Comparison of ENCODE assay signal across 14 cellular contexts in genomic region chr2:28160986-28161425, GRCh38.
A peak's percentile ranks its signal among the peaks of the same experiment; 100 is the strongest.
DNase-seq lines count a peak whose midpoint lies in the region; ATAC-seq, FAIRE-seq and TF ChIP-seq lines count a peak whose summit lies in the region.
"Had no signal": no experiment of that assay in that cellular context is flagged by ENCODE, and none has a peak within 500 bp of the region (broad histone marks: within the 10 kb centered on the region; RNA-seq: fewer than 3 reads in every experiment).

No MANE protein-coding gene starts in this region.

- H3K27ac ChIP-seq in GM23248 (peak overlapping the region; percentile 48), hepatocyte (peak overlapping the region; percentile 31)
- H3K27ac ChIP-seq: neutrophil had no signal

- no peaks in the 10 kb centered on the region for H3K36me3 ChIP-seq in GM23248 (ENCODE audit: low read depth)
- no peaks in the 10 kb centered on the region for H3K36me3 ChIP-seq in hepatocyte (replicated peaks; ENCODE audit: insufficient read depth, low read depth)
- H3K36me3 ChIP-seq: neutrophil had no signal

- no peaks in the 10 kb centered on the region for H3K9me3 ChIP-seq in GM23248 (ENCODE audit: low read depth)
- H3K9me3 ChIP-seq in hepatocyte (ENCODE audit: low read depth) = peaks cover 5% of the 10 kb centered on the region

- TF ChIP-seq CTCF in hepatocyte (IDR thresholded peaks at IDR 0.05; ENCODE audit: poor library complexity) (no peak), D721Med (IDR thresholded peaks at IDR 0.05; ENCODE audit: insufficient read depth, missing control alignments) (no peak)

- 31 to 34% methylated on average over 3 of the region's 3 CpGs for whole genome bisulfite sequencing in GM23248 (ENCODE audit: low coverage in 1 of 2, low lambda C conversion rate in 2 of 2, missing lambda C conversion rate in 2 of 2), 2 experiments
- WGBS in hepatocyte (ENCODE audit: low lambda C conversion rate, missing lambda C conversion rate) = 48% methylated on average over 3 of the region's 3 CpGs

- H3K4me1 ChIP-seq in GM23248 (ENCODE audit: insufficient read depth) = peaks cover 27% of the 10 kb centered on the region
- peaks cover 23% of the 10 kb centered on the region for H3K4me1 ChIP-seq in hepatocyte (ENCODE audit: insufficient read depth)

- H3K4me3 ChIP-seq in GM23248 (no peak overlapping the region), hepatocyte (no peak overlapping the region)

- H3K9me2 ChIP-seq in GM23248 (ENCODE audit: insufficient read depth) = no peaks in the 10 kb centered on the region
- H3K9me2 ChIP-seq in hepatocyte (replicated peaks; ENCODE audit: insufficient read depth) = no peaks in the 10 kb centered on the region

- no peaks in the 10 kb centered on the region for H3K79me2 ChIP-seq in GM23248 (ENCODE audit: insufficient read depth)
- H3K79me2 ChIP-seq in hepatocyte = no peaks in the 10 kb centered on the region

- no peak for ATAC-seq in HG03342 (IDR thresholded peaks at IDR 0.05; ENCODE audit: unreplicated experiment)

- no peaks in the 10 kb centered on the region for H3K27me3 ChIP-seq in GM23248 (replicated peaks; ENCODE audit: insufficient read depth)
- no peaks in the 10 kb centered on the region for H3K27me3 ChIP-seq in hepatocyte
- H3K27me3 ChIP-seq: neutrophil had no signal

- peaks cover 18% of the 10 kb centered on the region; the same call in 1 of the 2 replicates for H3F3A ChIP-seq in GM23248 (ENCODE audit: insufficient read depth)

- H3K4me2 ChIP-seq in GM23248 (ENCODE audit: unreplicated experiment) (peak overlapping the region; percentile 14), hepatocyte (no peak overlapping the region)

- in situ Hi-C loops in GM23248 (cut with MboI) = no loop called here

- no peaks in the 10 kb centered on the region for H4K20me1 ChIP-seq in GM23248 (ENCODE audit: insufficient read depth)
- H4K20me1 ChIP-seq in hepatocyte (ENCODE audit: insufficient read depth, poor library complexity, severe bottlenecking) = no peaks in the 10 kb centered on the region

- intact Hi-C loops in head of caudate nucleus (cut with DNase I) = no loop called here

- DNase-seq in GM23248 = peak; percentile 77
- peak; percentile 96 for DNase-seq in amniotic epithelial cell (ENCODE audit: low read depth)
- DNase-seq in hepatocyte (ENCODE audit: low spot score) = no peak
- DNase-seq in stromal cell of bone marrow (ENCODE audit: low read depth) = peak; percentile 84
- no peak for DNase-seq in head of caudate nucleus
- DNase-seq in D721Med (ENCODE audit: insufficient read length, low spot score) = no peak
- DNase-seq in OCI-M2 (lab: John Stamatoyannopoulos, UW; ENCODE audit: unreplicated experiment) = no peak
- DNase-seq: activated CD4-positive, alpha-beta memory T cell treated with anti-CD3 and anti-CD28 coated beads, Interleukin-2, amount 10 ng/mL, durations not matched to agents 7 days and 5 days; effector CD8-positive, alpha-beta T cell; immature natural killer cell; stimulated activated CD4-positive, alpha-beta T cell treated with anti-CD3 and anti-CD28 coated beads, Interleukin-2, amount 100 ng/mL, for 48 hours had no signal

- H2AFZ ChIP-seq in GM23248 = no peak overlapping the region
- no peak overlapping the region for H2AFZ ChIP-seq in hepatocyte

- no peak for FAIRE-seq in D721Med (lab: Jason Lieb, UNC)
- FAIRE-seq: GM12892 had no signal

- H3K9ac ChIP-seq in GM23248 = no peak overlapping the region

Comparison
In these comparisons a context has a peak if more than half of its experiments do, and no peak if none do; other contexts are left out.
1. DNase-seq: peak in GM23248 (single experiment), amniotic epithelial cell (single experiment) and stromal cell of bone marrow (single experiment); none in hepatocyte (single experiment), head of caudate nucleus (0 of 42), D721Med (single experiment) and OCI-M2 (single experiment).